1 cellular context compared by ENCODE assay signal in genomic region chr7:25656581-25657026, GRCh38.
TF ChIP-seq lines count a peak whose summit lies in the region.

No MANE protein-coding gene starts in this region.

TF ChIP-seq in SK-N-SH, 30 proteins besides CTCF, POLR2A, EP300 and RAD21 (continued from another document):
- TF ChIP-seq, protein P1, sequence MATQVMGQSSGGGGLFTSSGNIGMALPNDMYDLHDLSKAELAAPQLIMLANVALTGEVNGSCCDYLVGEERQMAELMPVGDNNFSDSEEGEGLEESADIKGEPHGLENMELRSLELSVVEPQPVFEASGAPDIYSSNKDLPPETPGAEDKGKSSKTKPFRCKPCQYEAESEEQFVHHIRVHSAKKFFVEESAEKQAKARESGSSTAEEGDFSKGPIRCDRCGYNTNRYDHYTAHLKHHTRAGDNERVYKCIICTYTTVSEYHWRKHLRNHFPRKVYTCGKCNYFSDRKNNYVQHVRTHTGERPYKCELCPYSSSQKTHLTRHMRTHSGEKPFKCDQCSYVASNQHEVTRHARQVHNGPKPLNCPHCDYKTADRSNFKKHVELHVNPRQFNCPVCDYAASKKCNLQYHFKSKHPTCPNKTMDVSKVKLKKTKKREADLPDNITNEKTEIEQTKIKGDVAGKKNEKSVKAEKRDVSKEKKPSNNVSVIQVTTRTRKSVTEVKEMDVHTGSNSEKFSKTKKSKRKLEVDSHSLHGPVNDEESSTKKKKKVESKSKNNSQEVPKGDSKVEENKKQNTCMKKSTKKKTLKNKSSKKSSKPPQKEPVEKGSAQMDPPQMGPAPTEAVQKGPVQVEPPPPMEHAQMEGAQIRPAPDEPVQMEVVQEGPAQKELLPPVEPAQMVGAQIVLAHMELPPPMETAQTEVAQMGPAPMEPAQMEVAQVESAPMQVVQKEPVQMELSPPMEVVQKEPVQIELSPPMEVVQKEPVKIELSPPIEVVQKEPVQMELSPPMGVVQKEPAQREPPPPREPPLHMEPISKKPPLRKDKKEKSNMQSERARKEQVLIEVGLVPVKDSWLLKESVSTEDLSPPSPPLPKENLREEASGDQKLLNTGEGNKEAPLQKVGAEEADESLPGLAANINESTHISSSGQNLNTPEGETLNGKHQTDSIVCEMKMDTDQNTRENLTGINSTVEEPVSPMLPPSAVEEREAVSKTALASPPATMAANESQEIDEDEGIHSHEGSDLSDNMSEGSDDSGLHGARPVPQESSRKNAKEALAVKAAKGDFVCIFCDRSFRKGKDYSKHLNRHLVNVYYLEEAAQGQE (IDR thresholded peaks at IDR 0.05; ENCODE audit: low read depth, low read length), result no peak
- TF ChIP-seq FOSL2 (IDR thresholded peaks at IDR 0.05; ENCODE audit: borderline replicate concordance, low read depth), result no peak
- TF ChIP-seq MXI1 (IDR thresholded peaks at IDR 0.05; ENCODE audit: low read depth, low read length), result peak; percentile 6; the same call in 1 of the 2 replicates
- peak; percentile 97 for TF ChIP-seq RCOR1 (IDR thresholded peaks at IDR 0.05; ENCODE audit: low read length)
- TF ChIP-seq POLR2AphosphoS5 (IDR thresholded peaks at IDR 0.05; ENCODE audit: low read depth, low read length), result peak; percentile 70; the same call in 1 of the 2 replicates
- no peak for TF ChIP-seq NFIC (IDR thresholded peaks at IDR 0.05; ENCODE audit: borderline replicate concordance)
- TF ChIP-seq ZBTB33 (IDR thresholded peaks at IDR 0.05; ENCODE audit: borderline replicate concordance, low read depth), result no peak
- TF ChIP-seq JUND (IDR thresholded peaks at IDR 0.05), result no peak
- TF ChIP-seq SMC3 (IDR thresholded peaks at IDR 0.05; ENCODE audit: low read depth, low read length), result no peak
- no peak for TF ChIP-seq YY1 (IDR thresholded peaks at IDR 0.05; ENCODE audit: low read depth)
